Comparison of ENCODE assay signal across 8 cellular contexts in the genomic region with DNA sequence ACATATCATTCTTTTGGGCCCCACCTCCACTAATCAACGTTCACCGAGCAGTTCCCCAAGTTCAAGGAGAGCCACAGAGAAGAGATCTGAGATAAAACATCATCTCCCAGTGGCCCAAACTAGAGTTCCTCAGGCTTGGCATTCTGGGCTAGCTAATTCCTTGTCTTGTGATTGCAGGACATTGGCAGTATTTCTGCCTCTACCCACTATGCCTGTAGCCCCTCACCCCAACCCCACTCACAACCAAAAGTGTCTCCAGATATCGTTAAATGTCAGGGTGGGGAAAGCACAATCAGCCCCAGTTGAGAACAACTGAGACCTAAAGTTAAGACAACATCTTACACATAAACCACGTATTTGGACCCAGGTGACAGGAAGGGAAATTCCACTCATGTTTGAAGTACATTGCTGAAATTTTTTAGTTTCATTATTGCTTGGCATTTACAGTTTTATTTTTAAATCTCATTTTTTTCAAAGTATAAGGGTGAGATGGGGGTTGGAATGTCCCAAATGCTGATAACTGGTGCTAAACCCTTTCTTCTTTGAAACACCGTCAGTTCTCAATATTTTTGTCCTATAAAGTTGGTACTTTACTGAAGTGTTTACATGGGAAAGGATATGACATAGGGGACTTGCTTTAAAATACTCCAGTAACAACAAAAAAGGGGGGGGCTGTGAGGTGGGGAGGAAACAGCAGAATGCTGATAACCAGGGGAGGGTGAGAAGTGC. TPM values are rescaled to one million over a fixed set of nuclear protein-coding genes. Genes with fewer than 3 reads are reported as not detected.
DNase-seq lines count a peak whose midpoint lies in the region; ATAC-seq and TF ChIP-seq lines count a peak whose summit lies in the region.

No MANE protein-coding gene starts in this region.

- H4K20me1 ChIP-seq in DOHH2 (ENCODE audit: control insufficient read depth, insufficient read depth, low read depth, low read length) = no peaks in the 10 kb centered on the region
- H4K20me1 ChIP-seq in MM.1S (ENCODE audit: insufficient read depth, low read length) = peaks cover 4% of the 10 kb centered on the region; the same call in 1 of the 2 replicates

- ATAC-seq in GM21447 (IDR thresholded peaks at IDR 0.05; ENCODE audit: unreplicated experiment) (peak; percentile 61), heart right ventricle (peak in 7 of 8 donors; percentile 16 to 56 (median 45))

- H3K9me2 ChIP-seq in DOHH2 (replicated peaks; ENCODE audit: control insufficient read depth, low read length) (no peaks in the 10 kb centered on the region), MM.1S (replicated peaks; ENCODE audit: insufficient read depth, low read length) (no peaks in the 10 kb centered on the region)

- peaks cover 72% of the 10 kb centered on the region for H3K4me1 Mint-ChIP-seq in activated naive CD4-positive, alpha-beta T cell treated with anti-CD3 and anti-CD28 coated beads for 36 hours (ENCODE audit: low read depth)

- H3K27ac ChIP-seq in DOHH2 (ENCODE audit: low read depth, low read length) (peak overlapping the region; percentile 91), MM.1S (ENCODE audit: low read length) (peak overlapping the region; percentile 80), heart right ventricle (peak overlapping the region; percentile 50 to 91 (median 80))

- peaks cover 26% of the 10 kb centered on the region for H3K36me3 ChIP-seq in DOHH2 (ENCODE audit: control insufficient read depth, low read length)
- H3K36me3 ChIP-seq in MM.1S (replicated peaks; ENCODE audit: insufficient read depth, low read length) = no peaks in the 10 kb centered on the region
- peaks cover 0 to 36% (median 6%) of the 10 kb centered on the region in 9 donors for H3K36me3 ChIP-seq in heart right ventricle

- peak overlapping the region; percentile 95 for H3K4me2 ChIP-seq in DOHH2 (ENCODE audit: low read length)
- H3K4me2 ChIP-seq in MM.1S (ENCODE audit: low read depth, low read length) = peak overlapping the region; percentile 62

- no peaks in the 10 kb centered on the region for H3K27me3 Mint-ChIP-seq in activated naive CD4-positive, alpha-beta T cell treated with anti-CD3 and anti-CD28 coated beads for 36 hours (ENCODE audit: low read depth)

- H3K9me3 Mint-ChIP-seq in activated naive CD4-positive, alpha-beta T cell treated with anti-CD3 and anti-CD28 coated beads for 36 hours = no peaks in the 10 kb centered on the region

- H3K9me3 ChIP-seq in DOHH2 (ENCODE audit: control insufficient read depth, insufficient read depth, low read length) (no peaks in the 10 kb centered on the region), MM.1S (replicated peaks; ENCODE audit: insufficient read depth, low read length) (no peaks in the 10 kb centered on the region), heart right ventricle (no peaks in the 10 kb centered on the region)

- no peak overlapping the region for H2AFZ ChIP-seq in MM.1S (ENCODE audit: low read length)

- 10 to 12% methylated on average over 5 of the region's 5 CpGs for WGBS in heart right ventricle, 2 donors

- peaks cover 18% of the 10 kb centered on the region for H3K36me3 Mint-ChIP-seq in activated naive CD4-positive, alpha-beta T cell treated with anti-CD3 and anti-CD28 coated beads for 36 hours (ENCODE audit: low read depth)

- H3K27me3 ChIP-seq in DOHH2 (ENCODE audit: control insufficient read depth, low read length) (no peaks in the 10 kb centered on the region), MM.1S (replicated peaks; ENCODE audit: insufficient read depth, low read length) (no peaks in the 10 kb centered on the region), heart right ventricle (no peaks in the 10 kb centered on the region)

- H3F3A ChIP-seq in DOHH2 (ENCODE audit: control insufficient read depth, insufficient read depth) (peaks cover 36% of the 10 kb centered on the region), MM.1S (ENCODE audit: insufficient read depth, low read length) (peaks cover 19% of the 10 kb centered on the region)

- H3K4me3 ChIP-seq in DOHH2 (ENCODE audit: low read length) (peak overlapping the region; percentile 77), MM.1S (ENCODE audit: low read length) (peak overlapping the region; percentile 36), heart right ventricle (peak overlapping the region in 6 of 10 donors; percentile 1 to 37 (median 24))

- peaks cover 81% of the 10 kb centered on the region for H3K79me2 ChIP-seq in DOHH2 (ENCODE audit: control insufficient read depth, low read length)
- peaks cover 93% of the 10 kb centered on the region for H3K79me2 ChIP-seq in MM.1S (ENCODE audit: low read length)

- CTCF ChIA-PET in activated naive CD4-positive, alpha-beta T cell treated with anti-CD3 and anti-CD28 coated beads for 36 hours (lab: Charles Lee) = interaction anchor here (1.0 to 6.6 kb wide), 2 partner anchors 14 to 40 kb away, joined by 3 to 47 read pairs; a partner anchor contains a TSS

- DNase-seq in MM.1S (peak; percentile 70), heart right ventricle (no peak), head of caudate nucleus (no peak), NCI-H1048 (lab: John Stamatoyannopoulos, UW) (no peak)
- peak; percentile 79 for DNase-seq in activated naive CD4-positive, alpha-beta T cell treated with anti-CD3 and anti-CD28 coated beads for 36 hours
- DNase-seq in stimulated activated CD8-positive, alpha-beta memory T cell treated with anti-CD3 and anti-CD28 coated beads, Interleukin-12 subunit alpha, Interleukin-12 subunit beta, amount 100 ng/mL, for 4 hours (ENCODE audit: low read depth) = peak; percentile 8

- TF ChIP-seq CTCF in DOHH2 (IDR thresholded peaks at IDR 0.05; ENCODE audit: low read depth, low read length, poor library complexity, severe bottlenecking) = no peak
- TF ChIP-seq CTCF in MM.1S (IDR thresholded peaks at IDR 0.05; ENCODE audit: low read length) = no peak
- TF ChIP-seq CTCF in heart right ventricle (IDR thresholded peaks at IDR 0.05) = no peak

- intact Hi-C loops in activated naive CD4-positive, alpha-beta T cell treated with anti-CD3 and anti-CD28 coated beads for 36 hours (cut with micrococcal nuclease) = loop anchor here (1.0 to 10.0 kb wide), 12 partner anchors 9 to 799 kb away; a partner anchor contains a TSS
- intact Hi-C loops in heart right ventricle (cut with DNase I) (no loop called here), head of caudate nucleus (cut with DNase I) (no loop called here)

- H3K4me3 Mint-ChIP-seq in activated naive CD4-positive, alpha-beta T cell treated with anti-CD3 and anti-CD28 coated beads for 36 hours = peak overlapping the region; percentile 71

- peak overlapping the region; percentile 98 for H3K27ac Mint-ChIP-seq in activated naive CD4-positive, alpha-beta T cell treated with anti-CD3 and anti-CD28 coated beads for 36 hours

- H3K4me1 ChIP-seq in DOHH2 (ENCODE audit: control insufficient read depth, low read length) = peaks cover 66% of the 10 kb centered on the region
- H3K4me1 ChIP-seq in MM.1S (ENCODE audit: low read length) = peaks cover 20% of the 10 kb centered on the region
- peaks cover 13 to 73% (median 47%) of the 10 kb centered on the region in 9 donors for H3K4me1 ChIP-seq in heart right ventricle

- H3K9ac ChIP-seq in MM.1S (ENCODE audit: low read length) = peak overlapping the region; percentile 26; the same call in 1 of the 2 replicates

RNA-seq across cellular contexts. Expression of a gene that starts 13.6 kb away (rescaled TPM):
- 100 to 1,000 TPM; 123 to 127 TPM for total RNA-seq in activated naive CD4-positive, alpha-beta T cell treated with anti-CD3 and anti-CD28 coated beads for 36 hours
- 10 to 100 TPM; 26.8 to 36.1 (median 30.6) TPM for total RNA-seq in heart right ventricle
- 10 to 100 TPM; 15.2 to 22.8 TPM for polyA plus RNA-seq in heart right ventricle

RNA-seq across cellular contexts. Expression of a gene that starts 40.8 kb away (rescaled TPM):
- total RNA-seq in activated naive CD4-positive, alpha-beta T cell treated with anti-CD3 and anti-CD28 coated beads for 36 hours = 10 to 100 TPM; 24.6 to 25.5 TPM
- 10 to 100 TPM; 16.8 to 29.3 (median 23.9) TPM for total RNA-seq in heart right ventricle
- polyA plus RNA-seq in heart right ventricle = 10 to 100 TPM; 30.0 to 46.7 TPM

Comparison
In these comparisons a context has a peak if more than half of its experiments do, and no peak if none do; other contexts are left out.
1. H3K4me3 ChIP-seq: peak in every context shown above with its lines; median percentile 77 in DOHH2; 36 in MM.1S; 24 in heart right ventricle.
2. DNase-seq: peak in MM.1S (single experiment), activated naive CD4-positive, alpha-beta T cell treated with anti-CD3 and anti-CD28 coated beads for 36 hours (single experiment) and stimulated activated CD8-positive, alpha-beta memory T cell treated with anti-CD3 and anti-CD28 coated beads, Interleukin-12 subunit alpha, Interleukin-12 subunit beta, amount 100 ng/mL, for 4 hours (single experiment); none in heart right ventricle (0 of 2), head of caudate nucleus (0 of 42) and NCI-H1048 (single experiment).
3. Peak in every context shown above with its lines, with median percentiles within 50 percentile points of each other: H3K27ac ChIP-seq.